8 cellular contexts compared by ENCODE assay signal in the genomic region with DNA sequence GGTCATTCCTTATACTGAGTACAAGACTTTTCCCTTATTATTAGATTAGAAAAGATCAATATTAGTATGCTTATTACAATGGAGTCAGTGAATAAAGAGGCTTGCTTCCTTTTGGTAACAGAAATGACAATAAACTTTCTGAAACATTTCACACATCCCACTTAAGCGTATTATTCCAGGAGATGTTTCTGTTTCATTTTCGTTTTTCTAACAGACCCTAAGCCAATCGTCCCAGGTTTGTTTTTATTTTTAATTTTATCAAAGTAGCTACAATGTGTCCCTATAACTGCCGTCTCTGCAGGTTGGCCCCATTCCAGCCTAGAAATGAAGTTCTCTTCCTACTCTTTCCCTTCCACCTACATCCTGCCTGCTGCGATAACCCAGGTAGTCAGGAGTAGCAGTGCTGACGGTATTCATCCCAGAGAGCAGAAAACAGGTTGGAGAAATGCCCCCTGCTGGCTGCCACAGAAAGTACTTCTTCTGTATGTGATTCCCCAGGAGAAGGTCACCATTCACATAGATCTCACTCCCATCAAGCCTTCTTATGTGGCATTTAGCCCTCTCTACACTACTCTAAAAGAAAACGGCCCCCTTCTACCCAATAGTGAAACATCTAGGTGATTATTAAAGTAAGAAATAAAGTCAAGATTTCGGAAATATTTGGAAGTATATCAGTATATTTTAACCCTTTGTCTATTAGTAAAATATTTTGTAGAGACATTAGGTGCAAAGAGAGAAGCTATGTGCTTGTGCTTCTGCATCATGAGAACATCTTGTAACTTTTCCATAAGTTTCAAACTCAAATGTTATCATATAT. TPM values are rescaled to one million over a fixed set of nuclear protein-coding genes. Genes with fewer than 3 reads are reported as not detected.
DNase-seq lines count a peak whose midpoint lies in the region; ATAC-seq and TF ChIP-seq lines count a peak whose summit lies in the region.

No MANE protein-coding gene starts in this region.

- peaks cover 5 to 7% (median 7%) of the 10 kb centered on the region in 3 donors for H3K27me3 Mint-ChIP-seq in naive B cell

- ATAC-seq in GM19043 (IDR thresholded peaks at IDR 0.05; ENCODE audit: low read depth, unreplicated experiment), result peak; percentile 85
- ATAC-seq in HG03354 (IDR thresholded peaks at IDR 0.05; ENCODE audit: poor library complexity, severe bottlenecking, unreplicated experiment), result peak; percentile 86
- peak; percentile 84 to 91 for ATAC-seq in naive B cell (ENCODE audit: low read depth in 2 of 2)

- no peak overlapping the region for H3K27ac ChIP-seq in epithelial cell of prostate

- peak overlapping the region; percentile 85 to 98 (median 94) for H3K4me3 Mint-ChIP-seq in naive B cell

- H3K36me3 Mint-ChIP-seq in naive B cell, result no peaks in the 10 kb centered on the region

- peak overlapping the region in 4 of 6 donors; percentile 28 to 77 (median 60) for H3K27ac Mint-ChIP-seq in naive B cell

- H3K4me3 ChIP-seq in BJ (ENCODE audit: low read depth, low read length), result no peak overlapping the region

- CTCF ChIA-PET in BJ (lab: Yijun Ruan, JAX), result interaction anchor here (0.7 to 13.5 kb wide), 24 partner anchors 8 to 533 kb away, joined by 3 to 189 read pairs (median 4); no protein-coding TSS in a partner anchor

- H3K27me3 ChIP-seq in BJ (ENCODE audit: control insufficient read depth, insufficient read depth, low read length), result no peaks in the 10 kb centered on the region; the same call in 1 of the 2 replicates

- H3K4me1 Mint-ChIP-seq in naive B cell, result peaks cover 9 to 16% (median 13%) of the 10 kb centered on the region in 3 donors

- POLR2A ChIA-PET in BJ (lab: Charles Lee), result no interaction called here

- no peaks in the 10 kb centered on the region for H3K36me3 ChIP-seq in BJ (ENCODE audit: control insufficient read depth, insufficient read depth, low read length)

- DNase-seq in BJ (ENCODE audit: low read depth) (no peak), NOMO-1 (lab: John Stamatoyannopoulos, UW; ENCODE audit: unreplicated experiment in 2 of 2) (peak; percentile 29 to 67), epithelial cell of prostate (ENCODE audit: low read depth, low spot score) (peak; percentile 20), naive B cell (peak; percentile 51)
- DNase-seq in activated CD8-positive, alpha-beta memory T cell treated with anti-CD3 and anti-CD28 coated beads, Interleukin-2, amount 50 U/mL, for 24 hours (ENCODE audit: extremely low read depth), result peak; percentile 33
- peak; percentile 11 to 52 for DNase-seq in stimulated activated CD8-positive, alpha-beta memory T cell treated with anti-CD3 and anti-CD28 coated beads, Interleukin-7, amount 100 ng/mL, for 48 hours (ENCODE audit: extremely low read depth in 1 of 2, low read depth in 1 of 2)

- TF ChIP-seq CTCF in BJ (IDR thresholded peaks at IDR 0.05; ENCODE audit: insufficient read depth, low read depth, low read length), result peak; percentile 87

- no peaks in the 10 kb centered on the region for H3K9me3 Mint-ChIP-seq in naive B cell

RNA-seq across cellular contexts. Expression of gene ENPEP, which starts 40.4 kb away (rescaled TPM):
- polyA plus RNA-seq in BJ (2011; rRNA removed), result 0.40 and 0.75 TPM in 2 replicates
- polyA minus RNA-seq in BJ (2011; rRNA and poly(A)+ RNA removed), result 0.28 and 0.51 TPM in 2 replicates
- polyA plus RNA-seq in naive B cell (ENCODE audit: low read depth in 6 of 6), result under 1 TPM in 1 of 6 donors, not detected in 5; 0.16 TPM
